Comparison of ENCODE assay signal across 22 cellular contexts in the genomic region with DNA sequence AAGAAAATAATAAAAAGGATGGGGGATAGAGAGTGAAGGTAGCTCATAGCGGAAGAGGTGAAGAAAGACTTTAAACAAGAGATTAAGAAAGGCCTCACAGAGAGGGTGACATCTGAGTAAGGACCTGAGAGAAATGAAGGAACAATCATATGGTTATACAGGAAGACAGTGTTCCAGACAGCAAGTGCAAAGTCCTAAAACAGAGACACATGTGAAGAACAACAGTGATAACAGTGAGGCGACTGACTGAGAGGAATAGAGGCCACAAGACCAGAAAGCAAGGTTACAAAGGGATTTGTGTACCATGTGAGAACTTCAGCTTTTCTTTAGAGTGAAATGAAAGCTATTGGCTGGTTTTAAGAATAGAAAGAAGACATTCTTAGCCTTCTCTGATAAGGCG.
"Had no signal": no experiment of that assay in that cellular context is flagged by ENCODE, and none has a peak within 500 bp of the region (broad histone marks: within the 10 kb centered on the region; RNA-seq: fewer than 3 reads in every experiment).

No MANE protein-coding gene starts in this region.

- ATAC-seq: esophagus mucosa; gastroesophageal sphincter; left cardiac atrium; naive thymus-derived CD8-positive, alpha-beta T cell; psoas muscle had no signal

- H3K27ac ChIP-seq: gastroesophageal sphincter, left ventricle myocardium inferior, parathyroid adenoma, psoas muscle, thyroid gland, upper lobe of left lung, uterus had no signal

- H3K4me3 ChIP-seq: gastroesophageal sphincter, left ventricle myocardium inferior, lung, psoas muscle, thyroid gland, upper lobe of left lung, uterus had no signal

- H3K36me3 ChIP-seq: gastroesophageal sphincter, left ventricle myocardium inferior, thyroid gland, upper lobe of left lung, uterus had no signal

- DNase-seq: effector memory CD4-positive, alpha-beta T cell; glutamatergic neuron; kidney; left cardiac atrium; left ventricle myocardium inferior; mesendoderm; naive thymus-derived CD8-positive, alpha-beta T cell; nucleus accumbens; psoas muscle; retina; small intestine; stimulated activated CD4-positive, alpha-beta T cell treated with anti-CD3 and anti-CD28 coated beads, Interleukin-12 subunit alpha, Interleukin-12 subunit beta, amount 100 ng/mL, for 4 hours; stimulated activated naive CD4-positive, alpha-beta T cell; thyroid gland; upper lobe of left lung; uterus had no signal

- H3K79me2 ChIP-seq: parathyroid adenoma had no signal

- H2AFZ ChIP-seq: parathyroid adenoma had no signal

- H3K4me1 ChIP-seq: gastroesophageal sphincter, parathyroid adenoma, psoas muscle, thyroid gland, upper lobe of left lung, uterus had no signal

- FAIRE-seq: endometrium, kidney, small intestine had no signal

- H3K9ac ChIP-seq: parathyroid adenoma had no signal

- H3K27me3 ChIP-seq: gastroesophageal sphincter, thyroid gland, upper lobe of left lung, uterus had no signal

- H3K27ac Mint-ChIP-seq: naive thymus-derived CD8-positive, alpha-beta T cell had no signal

- H3K4me3 Mint-ChIP-seq: naive thymus-derived CD8-positive, alpha-beta T cell; neural crest cell had no signal

- H3K9me3 ChIP-seq: gastroesophageal sphincter, left ventricle myocardium inferior, psoas muscle, thyroid gland, upper lobe of left lung, uterus had no signal
